In genomic region chr14:100802766-100803693, GRCh38 we compare ENCODE assay signal across 2 cellular contexts.
TF ChIP-seq lines count a peak whose summit lies in the region.

No MANE protein-coding gene starts in this region.

TF ChIP-seq in A549, 52 proteins besides CTCF, POLR2A, EP300 and RAD21:
- no peak for TF ChIP-seq USF2 (IDR thresholded peaks at IDR 0.05)
- no peak for TF ChIP-seq JUN (IDR thresholded peaks at IDR 0.05)
- no peak for TF ChIP-seq POLR2AphosphoS2 (conservative IDR thresholded peaks at IDR 0.05; ENCODE audit: low read length)
- no peak for TF ChIP-seq HOXA7 (CRISPR knock-in tag; IDR thresholded peaks at IDR 0.05)
- no peak for TF ChIP-seq KDM1A (IDR thresholded peaks at IDR 0.05; ENCODE audit: low read depth)
- no peak for TF ChIP-seq RARB (CRISPR knock-in tag; IDR thresholded peaks at IDR 0.05)
- no peak for TF ChIP-seq PBX3 (IDR thresholded peaks at IDR 0.05)
- no peak for TF ChIP-seq KDM5A (IDR thresholded peaks at IDR 0.05)
- TF ChIP-seq ZFP36 (IDR thresholded peaks at IDR 0.05; ENCODE audit: borderline replicate concordance, partially characterized antibody): no peak
- TF ChIP-seq CEBPB (IDR thresholded peaks at IDR 0.05): no peak
- no peak for TF ChIP-seq NR3C1 (IDR thresholded peaks at IDR 0.05)
- no peak for TF ChIP-seq HOXB5 (CRISPR knock-in tag; IDR thresholded peaks at IDR 0.05)
- TF ChIP-seq MYC (IDR thresholded peaks at IDR 0.05; ENCODE audit: borderline replicate concordance, low read length): no peak
- no peak for TF ChIP-seq RCOR1 (IDR thresholded peaks at IDR 0.05; ENCODE audit: low read depth, low read length)
- no peak for TF ChIP-seq HOXB13 (CRISPR knock-in tag; IDR thresholded peaks at IDR 0.05; ENCODE audit: low read depth)

TF ChIP-seq in H1, 55 proteins besides CTCF, POLR2A, EP300 and RAD21:
- no peak for TF ChIP-seq BRCA1 (IDR thresholded peaks at IDR 0.05; ENCODE audit: low read depth, low read length)
- no peak for TF ChIP-seq JUN (IDR thresholded peaks at IDR 0.05; ENCODE audit: low read depth, low read length)
- no peak for TF ChIP-seq SIX5 (IDR thresholded peaks at IDR 0.05; ENCODE audit: low read depth, low read length)
- TF ChIP-seq CTBP2 (IDR thresholded peaks at IDR 0.05; ENCODE audit: borderline replicate concordance, insufficient read depth, insufficient read length, low read length): no peak
- no peak for TF ChIP-seq SAP30 (IDR thresholded peaks at IDR 0.05; ENCODE audit: insufficient read depth, insufficient replicate concordance, low read length)
- TF ChIP-seq SIN3A (conservative IDR thresholded peaks at IDR 0.05 in 1 of 2, IDR thresholded peaks at IDR 0.05 in 1 of 2; ENCODE audit: low read depth in 1 of 2, low read length in 2 of 2): no peak
- no peak for TF ChIP-seq EGR1 (IDR thresholded peaks at IDR 0.05; ENCODE audit: borderline replicate concordance, low read depth, low read length)
- no peak for TF ChIP-seq MAFK (IDR thresholded peaks at IDR 0.05; ENCODE audit: low read depth, low read length)
- TF ChIP-seq RBBP5 (IDR thresholded peaks at IDR 0.05; ENCODE audit: borderline replicate concordance, low read depth, low read length): no peak
- TF ChIP-seq SP4 (IDR thresholded peaks at IDR 0.05; ENCODE audit: low read length): no peak
- TF ChIP-seq RNF2 (IDR thresholded peaks at IDR 0.05; ENCODE audit: borderline replicate concordance, low read depth, low read length, missing control alignments, poor library complexity, severe bottlenecking): no peak
- no peak for TF ChIP-seq SIRT6 (IDR thresholded peaks at IDR 0.05; ENCODE audit: low read length)
- TF ChIP-seq ATF2 (IDR thresholded peaks at IDR 0.05; ENCODE audit: low read length): no peak
- TF ChIP-seq PHF8 (conservative IDR thresholded peaks at IDR 0.05; ENCODE audit: low read depth, low read length): no peak
- TF ChIP-seq KDM5A (IDR thresholded peaks at IDR 0.05; ENCODE audit: low read length): no peak
- no peak for TF ChIP-seq FOSL1 (IDR thresholded peaks at IDR 0.05; ENCODE audit: insufficient read depth, low read depth, low read length)
- no peak for TF ChIP-seq ASH2L (IDR thresholded peaks at IDR 0.05; ENCODE audit: low read length)
- TF ChIP-seq HDAC6 (IDR thresholded peaks at IDR 0.05; ENCODE audit: low read depth, low read length): no peak
- no peak for TF ChIP-seq CHD2 (IDR thresholded peaks at IDR 0.05; ENCODE audit: low read length)
